In the genomic region with DNA sequence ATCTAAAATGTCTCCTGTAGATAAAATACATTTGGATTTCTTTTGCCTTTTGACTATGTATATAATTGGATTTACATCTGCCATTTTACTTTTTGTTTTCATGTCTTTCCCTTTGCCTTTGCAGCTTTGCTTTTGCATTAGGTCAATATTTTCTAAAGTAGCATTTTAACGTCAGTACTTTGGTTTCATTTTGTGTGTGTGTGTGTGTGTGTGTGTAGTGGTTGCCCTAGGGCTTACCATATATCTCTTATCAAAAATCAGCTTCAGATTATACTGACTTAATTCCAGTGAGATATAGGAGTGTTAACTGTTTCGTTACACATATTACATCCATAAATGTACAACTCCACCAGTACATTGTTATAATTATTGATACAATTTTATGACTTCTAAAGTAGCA, we compare ENCODE assay signal across 14 cellular contexts.
"Had no signal": no experiment of that assay in that cellular context is flagged by ENCODE, and none has a peak within 500 bp of the region (broad histone marks: within the 10 kb centered on the region; RNA-seq: fewer than 3 reads in every experiment).

No MANE protein-coding gene starts in this region.

- H3K27ac Mint-ChIP-seq: memory B cell had no signal

- H3K27me3 ChIP-seq: heart left ventricle, left lung, sigmoid colon, SJCRH30 had no signal

- DNase-seq: activated gamma-delta T cell; caudate nucleus; effector CD4-positive, alpha-beta T cell; foreskin melanocyte; heart left ventricle; islet precursor cell; left lung; sigmoid colon; SJCRH30; stimulated activated CD4-positive, alpha-beta T cell treated with anti-CD3 and anti-CD28 coated beads, Interleukin-2, amount 100 ng/mL, for 24 hours; stimulated activated naive CD4-positive, alpha-beta T cell; WERI-Rb-1 had no signal

- ATAC-seq: heart left ventricle, left lung had no signal

- H3K27ac ChIP-seq: coronary artery, heart left ventricle, left lung, sigmoid colon, SJCRH30, WERI-Rb-1 had no signal

- H3K27me3 Mint-ChIP-seq: memory B cell had no signal

- H3K9me3 ChIP-seq: heart left ventricle, left lung, sigmoid colon, SJCRH30 had no signal

- H3K4me3 ChIP-seq: coronary artery, heart left ventricle, left lung, sigmoid colon, SJCRH30 had no signal

- H3K4me1 Mint-ChIP-seq: memory B cell had no signal

- H3K4me1 ChIP-seq: sigmoid colon, SJCRH30 had no signal

- H3K4me3 Mint-ChIP-seq: memory B cell had no signal
